ENCODE assay signal across 10 cellular contexts in genomic region chr2:101119431-101119830, GRCh38. TPM values are rescaled to one million over a fixed set of nuclear protein-coding genes. Genes with fewer than 3 reads are reported as not detected.
DNase-seq lines count a peak whose midpoint lies in the region; ATAC-seq, FAIRE-seq and TF ChIP-seq lines count a peak whose summit lies in the region.
"Had no signal": no experiment of that assay in that cellular context is flagged by ENCODE, and none has a peak within 500 bp of the region (broad histone marks: within the 10 kb centered on the region; RNA-seq: fewer than 3 reads in every experiment).

No MANE protein-coding gene starts in this region.

- H3K36me3 ChIP-seq in HepG2 (replicated peaks in 1 of 2; ENCODE audit: control insufficient read depth in 1 of 2, insufficient read depth in 2 of 2, low read length in 2 of 2) (peaks cover 5 to 6% of the 10 kb centered on the region in 2 experiments; a peak in 4 of 5 replicates), vagina (no peaks in the 10 kb centered on the region)

- TF ChIP-seq CTCF in HepG2 (CRISPR knock-in tag; IDR thresholded peaks at IDR 0.05), result no peak
- TF ChIP-seq CTCF in vagina (IDR thresholded peaks at IDR 0.05), result no peak

- peak; percentile 27 for DNase-seq in SIG-M5 treated with dmso at 0.1 percent for 504 hours (lab: John Stamatoyannopoulos, UW; ENCODE audit: unreplicated experiment)
- DNase-seq in SIG-M5 (lab: John Stamatoyannopoulos, UW), result no peak
- peak; percentile 60 for DNase-seq in cerebellum (ENCODE audit: low spot score)
- no peak for DNase-seq in HepG2 (ENCODE audit: low spot score)
- no peak for DNase-seq in vagina (ENCODE audit: extremely low spot score in 2 of 2)
- no peak for DNase-seq in GM19239 (ENCODE audit: insufficient read length, low spot score)
- no peak for DNase-seq in DMS79 treated with DMSO at 0.1 percent for 48 hours (lab: John Stamatoyannopoulos, UW)
- DNase-seq: NCI-H187, SHP77 had no signal

- H3K4me2 ChIP-seq in HepG2 (ENCODE audit: low read depth, low read length), result 0 out of 2 replicates have a peak overlapping the region, but pooled peaks have one; percentile 52

- TF ChIP-seq POLR2A in HepG2 (IDR thresholded peaks at IDR 0.05; ENCODE audit: insufficient read depth in 1 of 2, low read depth in 2 of 2, low read length in 2 of 2), result no peak
- no peak for TF ChIP-seq POLR2A in vagina (IDR thresholded peaks at IDR 0.05)

- H3K4me3 ChIP-seq in HepG2 (replicated peaks in 1 of 3; ENCODE audit: insufficient read depth in 1 of 3, low read depth in 2 of 3, low read length in 3 of 3) (no peak overlapping the region), vagina (no peak overlapping the region)

- H3K27me3 ChIP-seq in HepG2 (ENCODE audit: control insufficient read depth in 1 of 2, insufficient read depth in 2 of 2, low read length in 2 of 2) (no peaks in the 10 kb centered on the region), vagina (no peaks in the 10 kb centered on the region)

- peaks cover 97% of the 10 kb centered on the region for H3K4me1 ChIP-seq in HepG2 (ENCODE audit: insufficient read depth, low read length)
- H3K4me1 ChIP-seq in vagina, result peaks cover 58% of the 10 kb centered on the region

- H4K20me1 ChIP-seq in HepG2 (ENCODE audit: insufficient read depth, low read length), result no peaks in the 10 kb centered on the region

- in situ Hi-C loops in HepG2 (cut with HindIII; ENCODE audit: extremely low pct_ligation_motif_present, low pct_unique_long_range_greater_than_20kb), result no loop called here

- POLR2A ChIA-PET in HepG2 (lab: Yijun Ruan, JAX), result interaction anchor here (1.7 to 3.1 kb wide), 4 partner anchors 13 to 54 kb away, joined by 8 to 39 read pairs (median 16); partner anchors contain the start of gene TBC1D8

- intact Hi-C loops in HepG2 (cut with micrococcal nuclease; ENCODE audit: unreplicated experiment) (no loop called here), vagina (cut with DNase I) (no loop called here)

- no peaks in the 10 kb centered on the region for H3K9me3 ChIP-seq in HepG2 (ENCODE audit: low read length)
- no peaks in the 10 kb centered on the region for H3K9me3 ChIP-seq in vagina

- 0 out of 2 replicates have a peak overlapping the region, but pooled peaks have one; percentile 41 for H3K9ac ChIP-seq in HepG2 (ENCODE audit: insufficient read depth, low read depth, low read length)

- 80% methylated on average over 2 of the region's 2 CpGs for WGBS in HepG2 (ENCODE audit: low lambda C conversion rate)

- CTCF ChIA-PET in HepG2 (lab: Yijun Ruan, JAX; ENCODE audit: low intra/inter-chr PET ratio, low total read pairs), result no interaction called here

- FAIRE-seq in HepG2 (lab: Jason Lieb, UNC) (no peak), GM19239 (lab: Jason Lieb, UNC) (no peak)

- peak overlapping the region; percentile 79 for H3K27ac ChIP-seq in HepG2 (ENCODE audit: extremely low read length, insufficient read depth, low read length)
- H3K27ac ChIP-seq in vagina, result peak overlapping the region; percentile 62

- no TSS peak for BruUV-seq in HepG2 (replicated peaks; lab: Mats Ljungman, UMichigan)

- H3K79me2 ChIP-seq in HepG2 (ENCODE audit: insufficient read depth, low read length), result peaks cover 85% of the 10 kb centered on the region

- TF ChIP-seq EP300 in HepG2 (IDR thresholded peaks at IDR 0.05; ENCODE audit: low read depth in 2 of 2, low read length in 2 of 2), result no peak
- no peak for TF ChIP-seq EP300 in HepG2 (CRISPR knock-in tag; IDR thresholded peaks at IDR 0.05; ENCODE audit: borderline replicate concordance)

- TF ChIP-seq RAD21 in HepG2 (CRISPR knock-in tag; IDR thresholded peaks at IDR 0.05), result no peak

- no peak overlapping the region for H2AFZ ChIP-seq in HepG2 (ENCODE audit: low read length)

- ATAC-seq in HepG2 (no peak), GM21723 (IDR thresholded peaks at IDR 0.05; ENCODE audit: unreplicated experiment) (no peak)

TF ChIP-seq in HepG2, 621 proteins besides CTCF, POLR2A, EP300 and RAD21:
- 0 out of 2 replicates have a peak, but pooled peaks have one; percentile 3 for TF ChIP-seq ZNF275 (CRISPR knock-in tag; IDR thresholded peaks at IDR 0.05; ENCODE audit: borderline replicate concordance)
- TF ChIP-seq MIER2 (CRISPR knock-in tag; IDR thresholded peaks at IDR 0.05), result no peak
- TF ChIP-seq HNF1B (CRISPR knock-in tag; IDR thresholded peaks at IDR 0.05), result peak; percentile 41; the same call in 1 of the 2 replicates
- peak; percentile 34; the same call in 1 of the 2 replicates for TF ChIP-seq FOSL2 (CRISPR knock-in tag; IDR thresholded peaks at IDR 0.05)
TF ChIP-seq in HepG2: peak in this region for 3.

RNA-seq across cellular contexts. Expression of gene TBC1D8, which starts 31.8 kb away (rescaled TPM):
- 12.8 TPM for total RNA-seq in cerebellum
- total RNA-seq in HepG2 (2016; rRNA removed; fragmentation: Illumina TruSeq; extraction: Trizol), result 24.6 and 45.1 TPM in 2 replicates
- total RNA-seq in HepG2 (2016; cell fraction: cytosol; rRNA removed; fragmentation: Illumina TruSeq; extraction: Trizol; ENCODE audit: low read depth), result 19.7 and 20.1 TPM in 2 replicates
- total RNA-seq in HepG2 (2016; cell fraction: insoluble cytoplasmic fraction; rRNA removed; fragmentation: Illumina TruSeq; extraction: Trizol), result 24.0 and 41.1 TPM in 2 replicates
- 25.6 and 27.6 TPM in 2 replicates for total RNA-seq in HepG2 (2016; cell fraction: membrane; rRNA removed; fragmentation: Illumina TruSeq; extraction: Trizol)
- total RNA-seq in HepG2 (2016; cell fraction: nucleus; rRNA removed; fragmentation: Illumina TruSeq; extraction: Trizol), result 65.7 and 82.2 TPM in 2 replicates
- polyA plus RNA-seq in HepG2 (2011; rRNA removed), result 95.4 and 109 TPM in 2 replicates
- 29.9 and 31.1 TPM in 2 replicates for polyA plus RNA-seq in HepG2 (2011; cell fraction: cytosol; rRNA removed)
- polyA plus RNA-seq in HepG2 (2011; cell fraction: nucleus; rRNA removed), result 436 and 543 TPM in 2 replicates
- polyA plus RNA-seq in HepG2 (2012), result 48.7 and 51.7 TPM in 2 replicates
- 3.0 and 3.1 TPM in 2 replicates for polyA plus RNA-seq in HepG2 (2016; cell fraction: cytosol; fragmentation: Illumina TruSeq; extraction: Trizol; ENCODE audit: low read depth)
- polyA plus RNA-seq in HepG2 (2016; cell fraction: insoluble cytoplasmic fraction; fragmentation: Illumina TruSeq; extraction: Trizol; ENCODE audit: low read depth), result 19.9 and 22.5 TPM in 2 replicates
- 8.5 and 9.7 TPM in 2 replicates for polyA plus RNA-seq in HepG2 (2016; cell fraction: membrane; fragmentation: Illumina TruSeq; extraction: Trizol; ENCODE audit: low read depth)
- polyA plus RNA-seq in HepG2 (2016; cell fraction: nucleus; fragmentation: Illumina TruSeq; extraction: Trizol; ENCODE audit: insufficient read depth, low read depth), result 164 and 165 TPM in 2 replicates
- polyA minus RNA-seq in HepG2 (2011; rRNA and poly(A)+ RNA removed; ENCODE audit: low replicate concordance), result 49.0 and 185 TPM in 2 replicates
- 17.5 and 18.1 TPM in 2 replicates for polyA minus RNA-seq in HepG2 (2011; cell fraction: cytosol; rRNA and poly(A)+ RNA removed)
- polyA minus RNA-seq in HepG2 (2011; cell fraction: nucleus; rRNA and poly(A)+ RNA removed), result 201 and 233 TPM in 2 replicates
- 72.2 TPM for total RNA-seq in vagina

Comparison
In these comparisons a context has a peak if more than half of its experiments do, and no peak if none do; other contexts are left out.
1. DNase-seq: peak in SIG-M5 treated with dmso at 0.1 percent for 504 hours (single experiment) and cerebellum (single experiment); none in SIG-M5 (single experiment), HepG2 (single experiment), vagina (0 of 2), GM19239 (single experiment) and DMS79 treated with DMSO at 0.1 percent for 48 hours (single experiment).